12 cellular contexts compared by ENCODE assay signal in genomic region chr18:77105021-77105420, GRCh38. TPM values are rescaled to one million over a fixed set of nuclear protein-coding genes. Genes with fewer than 3 reads are reported as not detected.
A peak's percentile ranks its signal among the peaks of the same experiment; 100 is the strongest.
DNase-seq lines count a peak whose midpoint lies in the region; ATAC-seq and TF ChIP-seq lines count a peak whose summit lies in the region.
"Had no signal": no experiment of that assay in that cellular context is flagged by ENCODE, and none has a peak within 500 bp of the region (broad histone marks: within the 10 kb centered on the region; RNA-seq: fewer than 3 reads in every experiment).

No MANE protein-coding gene starts in this region.

- peaks cover 2% of the 10 kb centered on the region for H3K9me3 Mint-ChIP-seq in activated CD8-positive, alpha-beta memory T cell treated with anti-CD3 and anti-CD28 coated beads, Interleukin-2, amount 10 ng/mL, durations not matched to agents 7 days and 5 days (ENCODE audit: low read depth)

- TF ChIP-seq POLR2A in uterus (IDR thresholded peaks at IDR 0.05): no peak

- intact Hi-C loops in left ventricle myocardium inferior (cut with micrococcal nuclease) (no loop called here), left ventricle myocardium superior (cut with micrococcal nuclease) (no loop called here), uterus (cut with DNase I; ENCODE audit: low total_unique reads) (no loop called here)

- H3K36me3 ChIP-seq in left ventricle myocardium inferior: no peaks in the 10 kb centered on the region
- H3K36me3 ChIP-seq in uterus: no peaks in the 10 kb centered on the region
- H3K36me3 ChIP-seq: SJCRH30 had no signal

- peaks cover 63% of the 10 kb centered on the region for H3K36me3 Mint-ChIP-seq in activated CD8-positive, alpha-beta memory T cell treated with anti-CD3 and anti-CD28 coated beads, Interleukin-2, amount 10 ng/mL, durations not matched to agents 7 days and 5 days

- H3K27me3 Mint-ChIP-seq in activated CD8-positive, alpha-beta memory T cell treated with anti-CD3 and anti-CD28 coated beads, Interleukin-2, amount 10 ng/mL, durations not matched to agents 7 days and 5 days: no peaks in the 10 kb centered on the region

- H3K4me1 ChIP-seq in left ventricle myocardium inferior (peaks cover 94% of the 10 kb centered on the region), uterus (peaks cover 16 to 29% of the 10 kb centered on the region in 2 donors)
- H3K4me1 ChIP-seq: SJCRH30 had no signal

- DNase-seq in left ventricle myocardium inferior (no peak), left ventricle myocardium superior (no peak), iris pigment epithelial cell (ENCODE audit: low read depth) (peak; percentile 78), uterus (no peak), SKM-1 treated with dmso at 0.1 percent for 144 hours (lab: John Stamatoyannopoulos, UW; ENCODE audit: unreplicated experiment) (no peak), cerebellum (ENCODE audit: low spot score) (no peak)
- DNase-seq in activated CD8-positive, alpha-beta memory T cell treated with anti-CD3 and anti-CD28 coated beads, Interleukin-2, amount 10 ng/mL, durations not matched to agents 7 days and 5 days: peak; percentile 58
- DNase-seq: activated CD4-positive, CD25-positive, alpha-beta regulatory T cell; amygdala; NCI-H1417; SJCRH30 had no signal

- peaks cover 97% of the 10 kb centered on the region for H3K4me1 Mint-ChIP-seq in activated CD8-positive, alpha-beta memory T cell treated with anti-CD3 and anti-CD28 coated beads, Interleukin-2, amount 10 ng/mL, durations not matched to agents 7 days and 5 days

- H3K4me3 ChIP-seq in left ventricle myocardium inferior (no peak overlapping the region), uterus (no peak overlapping the region)
- H3K4me3 ChIP-seq: SJCRH30 had no signal

- peak overlapping the region; percentile 78 for H3K27ac Mint-ChIP-seq in activated CD8-positive, alpha-beta memory T cell treated with anti-CD3 and anti-CD28 coated beads, Interleukin-2, amount 10 ng/mL, durations not matched to agents 7 days and 5 days

- TF ChIP-seq CTCF in left ventricle myocardium inferior (IDR thresholded peaks at IDR 0.05; ENCODE audit: borderline replicate concordance) (no peak), uterus (IDR thresholded peaks at IDR 0.05) (no peak)

- ATAC-seq in left ventricle myocardium superior: no peak
- peak; percentile 4 for ATAC-seq in activated CD8-positive, alpha-beta memory T cell treated with anti-CD3 and anti-CD28 coated beads, Interleukin-2, amount 10 ng/mL, durations not matched to agents 7 days and 5 days
- no peak for ATAC-seq in HG03571 (IDR thresholded peaks at IDR 0.05; ENCODE audit: unreplicated experiment)

- H3K4me3 Mint-ChIP-seq in activated CD8-positive, alpha-beta memory T cell treated with anti-CD3 and anti-CD28 coated beads, Interleukin-2, amount 10 ng/mL, durations not matched to agents 7 days and 5 days: peak overlapping the region; percentile 63

- H3K27ac ChIP-seq in left ventricle myocardium inferior (replicated peaks) (peak overlapping the region; percentile 86), uterus (peak overlapping the region; percentile 90 to 97)
- H3K27ac ChIP-seq: SJCRH30 had no signal

- H3K27me3 ChIP-seq in left ventricle myocardium inferior (ENCODE audit: low read depth) (no peaks in the 10 kb centered on the region), uterus (no peaks in the 10 kb centered on the region)
- H3K27me3 ChIP-seq: SJCRH30 had no signal

- CTCF ChIA-PET in activated CD8-positive, alpha-beta memory T cell treated with anti-CD3 and anti-CD28 coated beads, Interleukin-2, amount 10 ng/mL, durations not matched to agents 7 days and 5 days (lab: Charles Lee): interaction anchor here (0.5 to 3.0 kb wide), 8 partner anchors 10 to 263 kb away, joined by 3 to 12 read pairs (median 5); no protein-coding TSS in a partner anchor

- H3K9me3 ChIP-seq in left ventricle myocardium inferior (replicated peaks): no peaks in the 10 kb centered on the region
- no peaks in the 10 kb centered on the region for H3K9me3 ChIP-seq in uterus
- H3K9me3 ChIP-seq: SJCRH30 had no signal

RNA-seq across cellular contexts. Expression of gene MBP, which starts 27.6 kb away (rescaled TPM):
- total RNA-seq in left ventricle myocardium inferior: 35.0 TPM
- 32.7 TPM for total RNA-seq in left ventricle myocardium superior
- 100 to 1,000 TPM in 1 of 2 experiments, 10 to 100 TPM in 1; 94.7 to 101 TPM for total RNA-seq in activated CD8-positive, alpha-beta memory T cell treated with anti-CD3 and anti-CD28 coated beads, Interleukin-2, amount 10 ng/mL, durations not matched to agents 7 days and 5 days
- 10 to 100 TPM; 12.1 to 52.2 (median 19.8) TPM for total RNA-seq in uterus
- total RNA-seq in cerebellum: 22.5 TPM

Comparison
In these comparisons a context has a peak if more than half of its experiments do, and no peak if none do; other contexts are left out.
1. DNase-seq: peak in activated CD8-positive, alpha-beta memory T cell treated with anti-CD3 and anti-CD28 coated beads, Interleukin-2, amount 10 ng/mL, durations not matched to agents 7 days and 5 days (single experiment) and iris pigment epithelial cell (single experiment); none in left ventricle myocardium inferior (single experiment), left ventricle myocardium superior (single experiment), uterus (0 of 2), SKM-1 treated with dmso at 0.1 percent for 144 hours (single experiment) and cerebellum (single experiment).